1 cellular context compared by ENCODE assay signal in the genomic region with DNA sequence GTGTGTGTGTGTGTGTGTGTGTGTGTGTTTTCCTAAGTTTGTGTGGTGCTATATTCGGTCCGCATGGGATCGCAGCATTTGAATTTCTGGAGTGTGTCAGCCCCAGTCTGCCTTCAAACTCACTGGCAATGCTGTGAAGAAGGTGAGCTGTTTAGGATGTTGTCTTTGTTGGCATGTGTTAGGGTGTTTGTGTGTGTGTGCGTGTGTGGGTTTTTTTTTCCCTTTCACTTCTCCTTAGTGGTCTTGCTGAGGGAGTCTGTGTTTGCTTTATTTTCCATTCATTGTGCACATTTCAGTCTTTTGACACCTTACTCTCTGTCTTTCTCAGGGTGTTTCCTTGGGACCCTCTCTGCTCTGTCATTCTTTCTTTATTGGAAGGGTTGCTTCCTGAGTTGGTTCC.
TF ChIP-seq lines count a peak whose summit lies in the region.

No MANE protein-coding gene starts in this region.

TF ChIP-seq in GM23338, 12 proteins besides CTCF, POLR2A, EP300 and RAD21:
- TF ChIP-seq, protein P1, sequence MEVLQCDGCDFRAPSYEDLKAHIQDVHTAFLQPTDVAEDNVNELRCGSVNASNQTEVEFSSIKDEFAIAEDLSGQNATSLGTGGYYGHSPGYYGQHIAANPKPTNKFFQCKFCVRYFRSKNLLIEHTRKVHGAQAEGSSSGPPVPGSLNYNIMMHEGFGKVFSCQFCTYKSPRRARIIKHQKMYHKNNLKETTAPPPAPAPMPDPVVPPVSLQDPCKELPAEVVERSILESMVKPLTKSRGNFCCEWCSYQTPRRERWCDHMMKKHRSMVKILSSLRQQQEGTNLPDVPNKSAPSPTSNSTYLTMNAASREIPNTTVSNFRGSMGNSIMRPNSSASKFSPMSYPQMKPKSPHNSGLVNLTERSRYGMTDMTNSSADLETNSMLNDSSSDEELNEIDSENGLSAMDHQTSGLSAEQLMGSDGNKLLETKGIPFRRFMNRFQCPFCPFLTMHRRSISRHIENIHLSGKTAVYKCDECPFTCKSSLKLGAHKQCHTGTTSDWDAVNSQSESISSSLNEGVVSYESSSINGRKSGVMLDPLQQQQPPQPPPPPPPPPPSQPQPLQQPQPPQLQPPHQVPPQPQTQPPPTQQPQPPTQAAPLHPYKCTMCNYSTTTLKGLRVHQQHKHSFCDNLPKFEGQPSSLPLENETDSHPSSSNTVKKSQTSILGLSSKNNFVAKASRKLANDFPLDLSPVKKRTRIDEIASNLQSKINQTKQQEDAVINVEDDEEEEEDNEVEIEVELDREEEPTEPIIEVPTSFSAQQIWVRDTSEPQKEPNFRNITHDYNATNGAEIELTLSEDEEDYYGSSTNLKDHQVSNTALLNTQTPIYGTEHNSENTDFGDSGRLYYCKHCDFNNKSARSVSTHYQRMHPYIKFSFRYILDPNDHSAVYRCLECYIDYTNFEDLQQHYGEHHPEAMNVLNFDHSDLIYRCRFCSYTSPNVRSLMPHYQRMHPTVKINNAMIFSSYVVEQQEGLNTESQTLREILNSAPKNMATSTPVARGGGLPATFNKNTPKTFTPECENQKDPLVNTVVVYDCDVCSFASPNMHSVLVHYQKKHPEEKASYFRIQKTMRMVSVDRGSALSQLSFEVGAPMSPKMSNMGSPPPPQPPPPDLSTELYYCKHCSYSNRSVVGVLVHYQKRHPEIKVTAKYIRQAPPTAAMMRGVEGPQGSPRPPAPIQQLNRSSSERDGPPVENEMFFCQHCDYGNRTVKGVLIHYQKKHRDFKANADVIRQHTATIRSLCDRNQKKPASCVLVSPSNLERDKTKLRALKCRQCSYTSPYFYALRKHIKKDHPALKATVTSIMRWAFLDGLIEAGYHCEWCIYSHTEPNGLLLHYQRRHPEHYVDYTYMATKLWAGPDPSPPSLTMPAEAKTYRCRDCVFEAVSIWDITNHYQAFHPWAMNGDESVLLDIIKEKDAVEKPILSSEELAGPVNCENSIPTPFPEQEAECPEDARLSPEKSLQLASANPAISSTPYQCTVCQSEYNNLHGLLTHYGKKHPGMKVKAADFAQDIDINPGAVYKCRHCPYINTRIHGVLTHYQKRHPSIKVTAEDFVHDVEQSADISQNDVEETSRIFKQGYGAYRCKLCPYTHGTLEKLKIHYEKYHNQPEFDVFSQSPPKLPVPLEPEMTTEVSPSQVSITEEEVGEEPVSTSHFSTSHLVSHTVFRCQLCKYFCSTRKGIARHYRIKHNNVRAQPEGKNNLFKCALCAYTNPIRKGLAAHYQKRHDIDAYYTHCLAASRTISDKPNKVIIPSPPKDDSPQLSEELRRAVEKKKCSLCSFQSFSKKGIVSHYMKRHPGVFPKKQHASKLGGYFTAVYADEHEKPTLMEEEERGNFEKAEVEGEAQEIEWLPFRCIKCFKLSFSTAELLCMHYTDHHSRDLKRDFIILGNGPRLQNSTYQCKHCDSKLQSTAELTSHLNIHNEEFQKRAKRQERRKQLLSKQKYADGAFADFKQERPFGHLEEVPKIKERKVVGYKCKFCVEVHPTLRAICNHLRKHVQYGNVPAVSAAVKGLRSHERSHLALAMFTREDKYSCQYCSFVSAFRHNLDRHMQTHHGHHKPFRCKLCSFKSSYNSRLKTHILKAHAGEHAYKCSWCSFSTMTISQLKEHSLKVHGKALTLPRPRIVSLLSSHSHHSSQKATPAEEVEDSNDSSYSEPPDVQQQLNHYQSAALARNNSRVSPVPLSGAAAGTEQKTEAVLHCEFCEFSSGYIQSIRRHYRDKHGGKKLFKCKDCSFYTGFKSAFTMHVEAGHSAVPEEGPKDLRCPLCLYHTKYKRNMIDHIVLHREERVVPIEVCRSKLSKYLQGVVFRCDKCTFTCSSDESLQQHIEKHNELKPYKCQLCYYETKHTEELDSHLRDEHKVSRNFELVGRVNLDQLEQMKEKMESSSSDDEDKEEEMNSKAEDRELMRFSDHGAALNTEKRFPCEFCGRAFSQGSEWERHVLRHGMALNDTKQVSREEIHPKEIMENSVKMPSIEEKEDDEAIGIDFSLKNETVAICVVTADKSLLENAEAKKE (CRISPR knock-in tag; IDR thresholded peaks at IDR 0.05), result no peak
- TF ChIP-seq CREB1 (CRISPR knock-in tag; IDR thresholded peaks at IDR 0.05; ENCODE audit: low read depth) (no peak), ZNF114 (CRISPR knock-in tag; IDR thresholded peaks at IDR 0.05) (no peak), STAT1 (IDR thresholded peaks at IDR 0.05; ENCODE audit: unreplicated experiment) (no peak), JUNB (IDR thresholded peaks at IDR 0.05; ENCODE audit: unreplicated experiment) (no peak), REST (IDR thresholded peaks at IDR 0.05; ENCODE audit: unreplicated experiment) (no peak), EZH2 (IDR thresholded peaks at IDR 0.05; ENCODE audit: low read depth, unreplicated experiment) (no peak)
